In genomic region chr5:108728566-108729305, GRCh38 we compare ENCODE assay signal across 8 cellular contexts. TPM values are rescaled to one million over a fixed set of nuclear protein-coding genes. Genes with fewer than 3 reads are reported as not detected.
DNase-seq lines count a peak whose midpoint lies in the region; ATAC-seq and TF ChIP-seq lines count a peak whose summit lies in the region.

No MANE protein-coding gene starts in this region.

- H3K27ac ChIP-seq in esophagus (ENCODE audit: low read depth in 2 of 2, low read length in 1 of 2) (peak overlapping the region; percentile 97 to 98), prostate gland (peak overlapping the region; percentile 86)

- H3K27me3 ChIP-seq in esophagus (ENCODE audit: control insufficient read depth in 1 of 2, insufficient read depth in 2 of 2, low read length in 2 of 2): no peaks in the 10 kb centered on the region
- no peaks in the 10 kb centered on the region for H3K27me3 ChIP-seq in prostate gland (replicated peaks; ENCODE audit: insufficient read depth)

- H3K27me3 Mint-ChIP-seq in activated CD8-positive, alpha-beta T cell treated with anti-CD3 and anti-CD28 coated beads for 36 hours: peaks cover 32% of the 10 kb centered on the region

- CTCF ChIA-PET in activated CD8-positive, alpha-beta T cell treated with anti-CD3 and anti-CD28 coated beads for 36 hours (lab: Charles Lee): interaction anchor here (0.6 to 1.3 kb wide), 4 partner anchors 20 to 87 kb away, joined by 3 to 5 read pairs (median 3); no protein-coding TSS in a partner anchor

- peak overlapping the region; percentile 65 for H3K4me3 Mint-ChIP-seq in activated CD8-positive, alpha-beta T cell treated with anti-CD3 and anti-CD28 coated beads for 36 hours

- no peaks in the 10 kb centered on the region for H3K9me3 Mint-ChIP-seq in activated CD8-positive, alpha-beta T cell treated with anti-CD3 and anti-CD28 coated beads for 36 hours

- POLR2A ChIA-PET in activated CD8-positive, alpha-beta T cell treated with anti-CD3 and anti-CD28 coated beads for 36 hours (lab: Charles Lee): interaction anchor here (0.7 to 3.9 kb wide), 6 partner anchors 9 to 656 kb away, joined by 3 to 29 read pairs (median 4); partner anchors contain the start of gene FER

- H3K4me3 ChIP-seq in AG09309 (ENCODE audit: control insufficient read depth, low read depth, low read length) (peak overlapping the region; percentile 80), esophagus (ENCODE audit: low read depth in 1 of 2, low read length in 2 of 2) (peak overlapping the region; percentile 82 to 87), prostate gland (peak overlapping the region; percentile 61 to 64)

- H3K36me3 ChIP-seq in esophagus (ENCODE audit: control insufficient read depth in 2 of 2, insufficient read depth in 2 of 2, low read length in 1 of 2): no peaks in the 10 kb centered on the region
- no peaks in the 10 kb centered on the region for H3K36me3 ChIP-seq in prostate gland

- intact Hi-C loops in activated CD8-positive, alpha-beta T cell treated with anti-CD3 and anti-CD28 coated beads for 36 hours (cut with micrococcal nuclease): no loop called here
- intact Hi-C loops in prostate gland (cut with DNase I): loop anchor here (2.0 to 10.0 kb wide), 2 partner anchors 18 to 336 kb away; partner anchors contain the start of gene FER

- ATAC-seq in GM19463 (IDR thresholded peaks at IDR 0.05; ENCODE audit: unreplicated experiment): peak; percentile 28
- ATAC-seq in HG03558 (IDR thresholded peaks at IDR 0.05; ENCODE audit: extremely low read depth, unreplicated experiment): peak; percentile 11
- ATAC-seq in activated CD8-positive, alpha-beta T cell treated with anti-CD3 and anti-CD28 coated beads for 36 hours: peak; percentile 76

- peak overlapping the region; percentile 23 for H3K27ac Mint-ChIP-seq in activated CD8-positive, alpha-beta T cell treated with anti-CD3 and anti-CD28 coated beads for 36 hours

- WGBS in esophagus, 2 donors: 40% methylated on average over 15 of the region's 15 CpGs
- 43% methylated on average over 15 of the region's 15 CpGs for WGBS in prostate gland

- TF ChIP-seq POLR2A in prostate gland (IDR thresholded peaks at IDR 0.05): no peak

- no peaks in the 10 kb centered on the region for H3K36me3 Mint-ChIP-seq in activated CD8-positive, alpha-beta T cell treated with anti-CD3 and anti-CD28 coated beads for 36 hours (ENCODE audit: low read depth)

- H3K4me1 ChIP-seq in esophagus (ENCODE audit: control insufficient read depth in 2 of 2, insufficient read depth in 2 of 2, low read length in 1 of 2): no peaks in the 10 kb centered on the region
- H3K4me1 ChIP-seq in prostate gland (replicated peaks): no peaks in the 10 kb centered on the region

- DNase-seq in AG09309 (ENCODE audit: low read depth) (no peak), prostate gland (ENCODE audit: low spot score) (no peak), AG08396 (ENCODE audit: low spot score) (no peak), NCI-H1436 (lab: John Stamatoyannopoulos, UW) (no peak)
- peak; percentile 75 for DNase-seq in activated CD8-positive, alpha-beta T cell treated with anti-CD3 and anti-CD28 coated beads for 36 hours

- H3K9me3 ChIP-seq in esophagus (ENCODE audit: control insufficient read depth in 2 of 2, insufficient read depth in 1 of 2, low read depth in 1 of 2, low read length in 1 of 2): no peaks in the 10 kb centered on the region
- no peaks in the 10 kb centered on the region for H3K9me3 ChIP-seq in prostate gland

- H3K4me1 Mint-ChIP-seq in activated CD8-positive, alpha-beta T cell treated with anti-CD3 and anti-CD28 coated beads for 36 hours (ENCODE audit: low read depth): peaks cover 28% of the 10 kb centered on the region

- TF ChIP-seq CTCF in AG09309 (IDR thresholded peaks at IDR 0.05; ENCODE audit: control insufficient read depth, insufficient read depth, low read depth, low read length, missing control alignments) (no peak), prostate gland (IDR thresholded peaks at IDR 0.05) (no peak)
- TF ChIP-seq CTCF in activated CD8-positive, alpha-beta T cell treated with anti-CD3 and anti-CD28 coated beads for 36 hours (IDR thresholded peaks at IDR 0.05): no peak

RNA-seq across cellular contexts. Expression of gene FER, which starts 19.0 kb away (rescaled TPM):
- total RNA-seq in activated CD8-positive, alpha-beta T cell treated with anti-CD3 and anti-CD28 coated beads for 36 hours: 1 to 10 TPM; 9.0 to 9.8 TPM
- 1 to 10 TPM; 3.2 to 5.1 TPM for polyA plus RNA-seq in esophagus
- 10 to 100 TPM in 1 of 2 donors, 1 to 10 TPM in 1; 9.1 to 36.0 TPM for total RNA-seq in prostate gland

Comparison
In these comparisons a context has a peak if more than half of its experiments do, and no peak if none do; other contexts are left out.
1. ATAC-seq: peak in every context shown above with its lines; median percentile 76 in activated CD8-positive, alpha-beta T cell treated with anti-CD3 and anti-CD28 coated beads for 36 hours; 28 in GM19463; 11 in HG03558.